18 cellular contexts compared by ENCODE assay signal in the genomic region with DNA sequence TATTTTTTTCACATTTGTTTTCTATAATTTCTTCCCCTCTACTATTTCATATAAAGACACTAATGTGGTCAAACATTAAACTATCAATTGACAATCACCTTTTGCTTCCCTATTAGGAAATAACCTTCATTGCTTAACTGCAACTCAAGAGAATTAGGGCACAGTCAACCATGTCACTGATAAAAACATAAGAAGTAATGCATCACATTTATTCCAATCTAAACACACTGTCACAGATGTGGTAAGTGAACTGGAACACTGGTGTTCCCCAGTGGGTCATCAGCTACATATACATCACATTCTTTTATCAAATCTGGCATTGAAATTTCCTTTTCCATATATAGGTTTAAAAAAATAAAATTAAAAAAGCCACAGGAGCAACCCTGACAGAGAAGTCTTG. TPM values are rescaled to one million over a fixed set of nuclear protein-coding genes. Genes with fewer than 3 reads are reported as not detected.
"Had no signal": no experiment of that assay in that cellular context is flagged by ENCODE, and none has a peak within 500 bp of the region (broad histone marks: within the 10 kb centered on the region; RNA-seq: fewer than 3 reads in every experiment).

No MANE protein-coding gene starts in this region.

- H3K4me3 Mint-ChIP-seq: activated T-cell treated with anti-CD3 and anti-CD28 coated beads, Interleukin-2, amount 50 U/mL, for 72 hours; central memory CD8-positive, alpha-beta T cell; stimulated activated naive CD8-positive, alpha-beta T cell treated with anti-CD3 and anti-CD28 coated beads, Interleukin-15, Interleukin-2, amounts not matched to agents 100 ng/mL and 50 ng/mL, for 24 hours had no signal

- H3K9me3 ChIP-seq: upper lobe of right lung had no signal

- H3K27ac Mint-ChIP-seq: activated naive CD4-positive, alpha-beta T cell treated with anti-CD3 and anti-CD28 coated beads, Interleukin-2, amount 50 U/mL, for 72 hours; activated T-cell treated with anti-CD3 and anti-CD28 coated beads, Interleukin-2, amount 50 U/mL, for 72 hours; immature natural killer cell; naive B cell; progenitor cell of endocrine pancreas; stimulated activated naive CD8-positive, alpha-beta T cell treated with anti-CD3 and anti-CD28 coated beads, Interleukin-15, Interleukin-2, amounts not matched to agents 100 ng/mL and 50 ng/mL, for 24 hours; WTC11 had no signal

- ATAC-seq: activated naive CD4-positive, alpha-beta T cell treated with anti-CD3 and anti-CD28 coated beads, Interleukin-2, amount 50 U/mL, for 72 hours; activated T-cell treated with anti-CD3 and anti-CD28 coated beads, Interleukin-2, amount 50 U/mL, for 72 hours; upper lobe of right lung; WTC11 had no signal

- H3K4me3 ChIP-seq: lung had no signal

- H3K36me3 ChIP-seq: upper lobe of right lung had no signal

- H3K36me3 Mint-ChIP-seq: immature natural killer cell, naive B cell, WTC11 had no signal

- H3K9me3 Mint-ChIP-seq: activated naive CD4-positive, alpha-beta T cell treated with anti-CD3 and anti-CD28 coated beads, Interleukin-2, amount 50 U/mL, for 72 hours; activated T-cell treated with anti-CD3 and anti-CD28 coated beads, Interleukin-2, amount 50 U/mL, for 72 hours; central memory CD8-positive, alpha-beta T cell; immature natural killer cell; naive B cell; stimulated activated naive CD8-positive, alpha-beta T cell treated with anti-CD3 and anti-CD28 coated beads, Interleukin-15, Interleukin-2, amounts not matched to agents 100 ng/mL and 50 ng/mL, for 24 hours; WTC11 had no signal

- DNase-seq: activated CD4-positive, alpha-beta T cell treated with anti-CD3 and anti-CD28 coated beads for 48 hours; activated CD8-positive, alpha-beta memory T cell treated with anti-CD3 and anti-CD28 coated beads, Interleukin-2, amount 50 U/mL, for 48 hours; activated gamma-delta T cell; activated T-cell treated with anti-CD3 and anti-CD28 coated beads, Interleukin-2, amount 50 U/mL, for 72 hours; amniotic stem cell; immature natural killer cell; naive B cell; nucleus accumbens; small intestine; T-helper 2 cell; upper lobe of right lung had no signal

RNA-seq across cellular contexts. Expression of gene TRIL, which starts 3.7 kb away (rescaled TPM):
- total RNA-seq: activated T-cell treated with anti-CD3 and anti-CD28 coated beads, Interleukin-2, amount 50 U/mL, for 72 hours; mononuclear cell had no signal
- polyA plus RNA-seq: immature natural killer cell had no signal
